Comparison of ENCODE assay signal across 2 cellular contexts in genomic region chr9:136820947-136821332, GRCh38.
TF ChIP-seq lines count a peak whose summit lies in the region.

No MANE protein-coding gene starts in this region.

TF ChIP-seq in IMR-90, 13 proteins besides CTCF, POLR2A, EP300 and RAD21:
- TF ChIP-seq RCOR1 (IDR thresholded peaks at IDR 0.05; ENCODE audit: insufficient replicate concordance, low read length) = no peak
- TF ChIP-seq CEBPB (IDR thresholded peaks at IDR 0.05; ENCODE audit: low read depth, low read length) = no peak
- no peak for TF ChIP-seq USF2 (IDR thresholded peaks at IDR 0.05; ENCODE audit: low read depth, low read length)

TF ChIP-seq in endothelial cell of umbilical vein, 7 proteins besides CTCF, POLR2A, EP300 and RAD21:
- no peak for TF ChIP-seq GATA2 (IDR thresholded peaks at IDR 0.05; ENCODE audit: insufficient read depth, insufficient read length, low read depth, low read length)
- no peak for TF ChIP-seq JUN (IDR thresholded peaks at IDR 0.05; ENCODE audit: borderline replicate concordance, insufficient read depth, insufficient read length, low read depth)
- no peak for TF ChIP-seq MAX (IDR thresholded peaks at IDR 0.05; ENCODE audit: insufficient read depth, insufficient read length)
- TF ChIP-seq MYC (IDR thresholded peaks at IDR 0.05; ENCODE audit: low read depth, low read length) = no peak
- no peak for TF ChIP-seq FOS (IDR thresholded peaks at IDR 0.05; ENCODE audit: borderline replicate concordance, insufficient read depth, low read length)
- no peak for TF ChIP-seq POLR2AphosphoS5 (IDR thresholded peaks at IDR 0.05; ENCODE audit: insufficient read depth, low read depth, low read length)
- TF ChIP-seq EZH2 (IDR thresholded peaks at IDR 0.05; ENCODE audit: borderline replicate concordance, low read depth, low read length, severe bottlenecking) = no peak
